ENCODE assay signal across 18 cellular contexts in the genomic region with DNA sequence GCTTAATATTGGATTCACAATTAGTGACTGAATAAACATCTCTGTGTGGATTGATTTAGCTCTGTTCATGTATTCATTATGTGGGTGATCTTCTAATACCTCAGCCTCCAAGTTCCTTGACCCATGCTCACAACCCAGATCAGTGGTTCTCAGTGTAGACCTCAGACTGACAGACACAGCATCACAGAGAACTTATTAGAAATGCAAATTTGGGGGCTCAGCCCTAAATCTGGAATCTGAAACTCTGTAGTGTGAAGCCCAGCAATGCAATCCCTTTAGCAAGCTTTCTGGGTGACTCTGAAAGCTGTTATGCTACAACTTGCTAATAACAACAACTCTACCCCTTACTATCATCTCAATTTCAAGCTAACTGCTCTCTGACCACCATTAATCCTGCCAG.
DNase-seq lines count a peak whose midpoint lies in the region; ATAC-seq, FAIRE-seq and TF ChIP-seq lines count a peak whose summit lies in the region.
"Had no signal": no experiment of that assay in that cellular context is flagged by ENCODE, and none has a peak within 500 bp of the region (broad histone marks: within the 10 kb centered on the region; RNA-seq: fewer than 3 reads in every experiment).

No MANE protein-coding gene starts in this region.

- no peak overlapping the region for H3K9ac ChIP-seq in H1 (replicated peaks in 1 of 4; ENCODE audit: extremely low read depth in 1 of 4, low read depth in 3 of 4, low read length in 3 of 4)
- H3K9ac ChIP-seq: KMS-11 had no signal

- peak overlapping the region; percentile 10; the same call in 1 of the 2 replicates for H3K18ac ChIP-seq in H1 (ENCODE audit: extremely low read depth, low read length)

- H3K4me2 ChIP-seq in H1 (ENCODE audit: insufficient read depth in 1 of 2, low read depth in 2 of 2, low read length in 2 of 2), result no peak overlapping the region
- H3K4me2 ChIP-seq: KMS-11 had no signal

- no peak overlapping the region for H3K56ac ChIP-seq in H1 (replicated peaks; ENCODE audit: insufficient read length, low read depth, low read length)

- H3K9me3 ChIP-seq in H1 (ENCODE audit: insufficient read depth in 2 of 2, low read depth in 1 of 2, low read length in 1 of 2) (no peaks in the 10 kb centered on the region), left ventricle myocardium inferior (replicated peaks) (no peaks in the 10 kb centered on the region)
- H3K9me3 ChIP-seq: spleen, tibial nerve had no signal

- no peak for TF ChIP-seq EP300 in H1 (IDR thresholded peaks at IDR 0.05; ENCODE audit: borderline replicate concordance in 1 of 2, low read depth in 2 of 2, low read length in 2 of 2)

- H3K4me1 ChIP-seq in H1 (replicated peaks in 1 of 4; ENCODE audit: control insufficient read depth in 3 of 4, insufficient read depth in 4 of 4, low read length in 3 of 4) (peaks cover 0 to 8% (median 7%) of the 10 kb centered on the region in 4 experiments; a peak in 3 of 7 replicates), left ventricle myocardium inferior (no peaks in the 10 kb centered on the region)
- H3K4me1 ChIP-seq: spleen, tibial nerve had no signal

- TF ChIP-seq CTCF in H1 (IDR thresholded peaks at IDR 0.05; ENCODE audit: control extremely low read depth in 1 of 3, insufficient read depth in 1 of 3, low read depth in 1 of 3, low read length in 3 of 3) (no peak), left ventricle myocardium inferior (IDR thresholded peaks at IDR 0.05; ENCODE audit: borderline replicate concordance) (no peak)

- no peak overlapping the region for H4K5ac ChIP-seq in H1 (ENCODE audit: insufficient read length, low read depth, low read length)

- FAIRE-seq in H1 (lab: Jason Lieb, UNC), result no peak

- no peak overlapping the region for H2BK120ac ChIP-seq in H1 (replicated peaks; ENCODE audit: low read depth, low read length)

- no peaks in the 10 kb centered on the region for H3K79me2 ChIP-seq in H1 (ENCODE audit: control insufficient read depth in 1 of 2, insufficient read depth in 2 of 2, low read length in 2 of 2)

- CTCF ChIA-PET in H1 (lab: Charles Lee; ENCODE audit: partially characterized antibody), result interaction anchor here (0.6 to 1.2 kb wide), 5 partner anchors 10 to 321 kb away, joined by 3 to 4 read pairs (median 3); no protein-coding TSS in a partner anchor

- H3K36me3 ChIP-seq in H1 (ENCODE audit: control insufficient read depth in 2 of 4, insufficient read depth in 4 of 4, low read length in 3 of 4) (no peaks in the 10 kb centered on the region), left ventricle myocardium inferior (no peaks in the 10 kb centered on the region)
- H3K36me3 ChIP-seq: spleen, tibial nerve had no signal

- ATAC-seq in GM19324 (IDR thresholded peaks at IDR 0.05; ENCODE audit: low FRiP score, unreplicated experiment), result peak; percentile 96
- ATAC-seq in GM21529 (IDR thresholded peaks at IDR 0.05; ENCODE audit: unreplicated experiment), result peak; percentile 84
- peak; percentile 94 for ATAC-seq in HG03025 (IDR thresholded peaks at IDR 0.05; ENCODE audit: low FRiP score, unreplicated experiment)
- ATAC-seq in HG02938 (IDR thresholded peaks at IDR 0.05; ENCODE audit: unreplicated experiment), result no peak
- ATAC-seq in HG03571 (IDR thresholded peaks at IDR 0.05; ENCODE audit: unreplicated experiment), result no peak
- ATAC-seq: activated T-cell treated with anti-CD3 and anti-CD28 coated beads, Interleukin-2, amount 50 U/mL, for 4 hours; natural killer cell treated with Interleukin-12 subunit alpha and Interleukin-12 subunit beta and Interleukin-15 and Interleukin-18, amount 100 ng/mL, for 72 hours had no signal

- POLR2A ChIA-PET in H1 (lab: Charles Lee; ENCODE audit: partially characterized antibody), result interaction anchor here (1.2 kb wide), 1 partner anchor 26 kb away, joined by 3 read pairs; no protein-coding TSS in a partner anchor

- no peak for TF ChIP-seq RAD21 in H1 (IDR thresholded peaks at IDR 0.05 in 1 of 2, conservative IDR thresholded peaks at IDR 0.05 in 1 of 2; ENCODE audit: low read depth in 2 of 2, low read length in 2 of 2)

- no peak overlapping the region for H4K91ac ChIP-seq in H1 (replicated peaks; ENCODE audit: insufficient read length, low read length)

- H2BK12ac ChIP-seq in H1 (ENCODE audit: low read depth, low read length), result peak overlapping the region; percentile 13; the same call in 1 of the 2 replicates

- no peak overlapping the region for H3K27ac ChIP-seq in H1 (ENCODE audit: low read depth, low read length)
- no peak overlapping the region for H3K27ac ChIP-seq in left ventricle myocardium inferior (replicated peaks)
- H3K27ac ChIP-seq: KMS-11, spleen, tibial nerve had no signal

- H3K14ac ChIP-seq in H1 (ENCODE audit: insufficient read length), result no peak overlapping the region

- TF ChIP-seq POLR2A in H1 (IDR thresholded peaks at IDR 0.05; ENCODE audit: control extremely low read depth in 1 of 2, low read depth in 2 of 2, low read length in 2 of 2), result no peak

- no peak overlapping the region for H3K4me3 ChIP-seq in H1 (ENCODE audit: extremely low read depth in 1 of 4, insufficient read depth in 2 of 4, low read depth in 3 of 4, low read length in 4 of 4)
- no peak overlapping the region for H3K4me3 ChIP-seq in left ventricle myocardium inferior
- H3K4me3 ChIP-seq: spleen, tibial nerve had no signal

- no peak overlapping the region for H3K4ac ChIP-seq in H1 (replicated peaks; ENCODE audit: insufficient read length, low read depth, low read length)

- intact Hi-C loops in left ventricle myocardium inferior (cut with micrococcal nuclease), result no loop called here

- H2BK20ac ChIP-seq in H1 (ENCODE audit: low read length), result no peak overlapping the region

- H3K23ac ChIP-seq in H1 (ENCODE audit: insufficient read length), result no peak overlapping the region

- H2AFZ ChIP-seq in H1 (ENCODE audit: low read length), result no peak overlapping the region

- H3K23me2 ChIP-seq in H1 (ENCODE audit: low read depth, low read length), result no peaks in the 10 kb centered on the region; the same call in 1 of the 2 replicates

- no peak overlapping the region for H2BK5ac ChIP-seq in H1 (ENCODE audit: low read depth, low read length)

- no peak overlapping the region for H2BK15ac ChIP-seq in H1 (ENCODE audit: low read length)

- H3K27me3 ChIP-seq in H1 (replicated peaks in 1 of 4; ENCODE audit: control insufficient read depth in 3 of 4, extremely low read depth in 1 of 4, insufficient read depth in 3 of 4, low read length in 3 of 4) (no peaks in the 10 kb centered on the region), left ventricle myocardium inferior (ENCODE audit: low read depth) (peaks cover 7% of the 10 kb centered on the region)
- H3K27me3 ChIP-seq: spleen, tibial nerve had no signal

- DNase-seq in H1 (ENCODE audit: low read depth in 1 of 2, low spot score in 2 of 2) (no peak), left ventricle myocardium inferior (no peak)
- DNase-seq in activated naive CD4-positive, alpha-beta T cell treated with Interleukin-2 at 50 U/mL for 16 hours, result no peak
- DNase-seq: activated CD4-positive, alpha-beta memory T cell treated with anti-CD3 and anti-CD28 coated beads for 36 hours; activated naive CD8-positive, alpha-beta T cell treated with anti-CD3 and anti-CD28 coated beads, Interleukin-2, amount 10 ng/mL, durations not matched to agents 7 days and 5 days; activated T-cell treated with anti-CD3 and anti-CD28 coated beads, Interleukin-2, amount 50 U/mL, for 4 hours; dermis blood vessel endothelial cell; NCI-H1092 treated with DMSO at 0.1 percent for 48 hours; NCI-H2171; spleen had no signal

- H2AK5ac ChIP-seq in H1 (ENCODE audit: low read depth, low read length), result no peak overlapping the region

- no peaks in the 10 kb centered on the region for H4K20me1 ChIP-seq in H1 (replicated peaks in 1 of 2; ENCODE audit: control insufficient read depth in 1 of 2, insufficient read depth in 2 of 2, low read length in 2 of 2)

- no peaks in the 10 kb centered on the region for H3K79me1 ChIP-seq in H1 (ENCODE audit: low read depth, low read length)

- no peak overlapping the region for H4K8ac ChIP-seq in H1 (ENCODE audit: extremely low read depth, insufficient read depth, low read length)

TF ChIP-seq in H1, 55 proteins besides CTCF, POLR2A, EP300 and RAD21:
- TF ChIP-seq NRF1 (IDR thresholded peaks at IDR 0.05; ENCODE audit: low read depth, low read length) (no peak), TEAD4 (IDR thresholded peaks at IDR 0.05; ENCODE audit: low read depth, low read length) (no peak), CHD2 (IDR thresholded peaks at IDR 0.05; ENCODE audit: low read length) (no peak), SIX5 (IDR thresholded peaks at IDR 0.05; ENCODE audit: low read depth, low read length) (no peak), CBX5 (IDR thresholded peaks at IDR 0.05; ENCODE audit: low read depth, low read length) (no peak)

Comparison
In these comparisons a context has a peak if more than half of its experiments do, and no peak if none do; other contexts are left out.
1. ATAC-seq: peak in GM19324 (single experiment), GM21529 (single experiment) and HG03025 (single experiment); none in HG02938 (single experiment) and HG03571 (single experiment).